ENCODE assay signal across 9 cellular contexts in genomic region chr1:153647375-153647714, GRCh38. TPM values are rescaled to one million over a fixed set of nuclear protein-coding genes. Genes with fewer than 3 reads are reported as not detected.
DNase-seq lines count a peak whose midpoint lies in the region; ATAC-seq, FAIRE-seq and TF ChIP-seq lines count a peak whose summit lies in the region.
"Had no signal": no experiment of that assay in that cellular context is flagged by ENCODE, and none has a peak within 500 bp of the region (broad histone marks: within the 10 kb centered on the region; RNA-seq: fewer than 3 reads in every experiment).

No MANE protein-coding gene starts in this region.

- peak overlapping the region; percentile 58 to 89 (median 82) for H3K27ac Mint-ChIP-seq in immature natural killer cell

- no peak overlapping the region for H3K4me3 ChIP-seq in A549

- no peak for TF ChIP-seq EP300 in A549 (IDR thresholded peaks at IDR 0.05)

- FAIRE-seq in A549 (lab: Jason Lieb, UNC) = no peak

- H3K4me1 ChIP-seq in A549 = peaks cover 5% of the 10 kb centered on the region; the same call in 1 of the 3 replicates

- peaks cover 45 to 64% of the 10 kb centered on the region in 2 donors for H3K4me1 Mint-ChIP-seq in immature natural killer cell

- H3K27ac ChIP-seq in A549 = no peak overlapping the region
- peak overlapping the region; percentile 53 for H3K27ac ChIP-seq in RWPE1

- no peak for TF ChIP-seq CTCF in A549 (IDR thresholded peaks at IDR 0.05)
- no peak for TF ChIP-seq CTCF in RWPE1 (conservative IDR thresholded peaks at IDR 0.05; ENCODE audit: low read depth)

- H3K4me3 Mint-ChIP-seq in immature natural killer cell = no peak overlapping the region
- H3K4me3 Mint-ChIP-seq: effector memory CD8-positive, alpha-beta T cell had no signal

- TF ChIP-seq RAD21 in A549 (conservative IDR thresholded peaks at IDR 0.05 in 1 of 2, IDR thresholded peaks at IDR 0.05 in 1 of 2) = no peak

- TF ChIP-seq POLR2A in A549 (IDR thresholded peaks at IDR 0.05; ENCODE audit: low read length) = no peak

- H3K4me2 ChIP-seq in A549 = no peak overlapping the region

- DNase-seq in A549 (ENCODE audit: low read depth in 1 of 2, low spot score in 1 of 2) = peak in 1 of 2 experiments; percentile 12
- DNase-seq in RWPE1 (ENCODE audit: low spot score) = no peak
- no peak for DNase-seq in immature natural killer cell
- DNase-seq in A172 (ENCODE audit: low spot score) = no peak
- DNase-seq in activated CD8-positive, alpha-beta memory T cell treated with anti-CD3 and anti-CD28 coated beads for 24 hours = no peak
- DNase-seq: activated T-cell treated with anti-CD3 and anti-CD28 coated beads, Interleukin-2, amount 50 U/mL, for 48 hours; effector memory CD8-positive, alpha-beta T cell had no signal

- 72% methylated on average over 2 of the region's 2 CpGs for WGBS in A549 (ENCODE audit: missing lambda C conversion rate)

- ATAC-seq in A549 = peak; percentile 19; a peak in 4 of 6 replicates
- ATAC-seq in HG03097 (IDR thresholded peaks at IDR 0.05; ENCODE audit: low FRiP score, unreplicated experiment) = no peak
- ATAC-seq: effector memory CD8-positive, alpha-beta T cell had no signal

- peaks cover 0 to 4% (median 2%) of the 10 kb centered on the region in 3 donors for H3K27me3 Mint-ChIP-seq in immature natural killer cell (ENCODE audit: low read depth in 3 of 3)
- H3K27me3 Mint-ChIP-seq: effector memory CD8-positive, alpha-beta T cell had no signal

- H3K9me3 ChIP-seq in A549 = no peaks in the 10 kb centered on the region

- H3K9me3 Mint-ChIP-seq in immature natural killer cell = no peaks in the 10 kb centered on the region
- H3K9me3 Mint-ChIP-seq: effector memory CD8-positive, alpha-beta T cell had no signal

- H3K36me3 Mint-ChIP-seq in immature natural killer cell = peaks cover 15 to 30% (median 27%) of the 10 kb centered on the region in 3 donors

- POLR2A ChIA-PET in A549 (lab: Yijun Ruan, JAX) = interaction anchor here (0.8 to 5.1 kb wide), 7 partner anchors 9 to 75 kb away, joined by 3 to 48 read pairs (median 4); partner anchors contain the start of genes CHTOP, ILF2 and S100A13
- POLR2A ChIA-PET in RWPE1 (lab: Yijun Ruan, JAX; ENCODE audit: low non-redundant PET) = interaction anchor here (0.6 kb wide), 1 partner anchor 14 kb away, joined by 3 read pairs; the partner anchor contains the start of gene CHTOP

- CTCF ChIA-PET in A549 (lab: Yijun Ruan, JAX) (interaction anchor here (1.0 to 6.3 kb wide), 8 partner anchors 9 to 138 kb away, joined by 3 to 35 read pairs (median 5); partner anchors contain the start of genes CHTOP, S100A1 and S100A13), RWPE1 (lab: Yijun Ruan, JAX) (no interaction called here)

TF ChIP-seq in A549, 52 proteins besides CTCF, POLR2A, EP300 and RAD21:
- TF ChIP-seq POLR2AphosphoS2 (conservative IDR thresholded peaks at IDR 0.05; ENCODE audit: low read length) (peak; percentile 31; the same call in 1 of the 2 replicates), JUN (IDR thresholded peaks at IDR 0.05) (0 out of 5 replicates have a peak, but pooled peaks of 1 of the 2 experiments have one; percentile 27), CEBPB (IDR thresholded peaks at IDR 0.05) (no peak), HDAC2 (IDR thresholded peaks at IDR 0.05) (no peak), HOXB5 (CRISPR knock-in tag; IDR thresholded peaks at IDR 0.05) (0 out of 2 replicates have a peak, but pooled peaks have one; percentile 20), CHD2 (IDR thresholded peaks at IDR 0.05; ENCODE audit: low read length, partially characterized antibody) (peak; percentile 9), TP53 (CRISPR knock-in tag; IDR thresholded peaks at IDR 0.05) (no peak)

RNA-seq across cellular contexts. Expression of gene SNAPIN, which starts 11.2 kb away (rescaled TPM):
- 70.1 and 71.4 TPM in 2 replicates for polyA plus RNA-seq in A549 (2011; rRNA removed)
- polyA plus RNA-seq in A549 (2012; cell fraction: cytosol; rRNA removed) = 48.9 and 54.9 TPM in 2 replicates
- 20.5 and 29.9 TPM in 2 replicates for polyA plus RNA-seq in A549 (2012; cell fraction: nucleus; rRNA removed)
- polyA plus RNA-seq in A549 (2017; fragmentation: RNase III; extraction: RNeasy Plus Mini Kit Qiagen cat#74134 plus additional on column Dnase treatment) = 46.6 to 52.6 TPM (median 50.5 TPM) in 3 replicates
- polyA minus RNA-seq in A549 (2011; rRNA and poly(A)+ RNA removed) = 26.3 and 27.6 TPM in 2 replicates
- 100 to 1,000 TPM in 1 of 3 donors, 10 to 100 TPM in 2; 95.8 to 106 (median 96.0) TPM for polyA plus RNA-seq in immature natural killer cell
- total RNA-seq in A172 (2014; rRNA removed; shearing (Covaris generic)) = 150 and 158 TPM in 2 replicates

RNA-seq across cellular contexts. Expression of gene CHTOP, which starts 13.5 kb away (rescaled TPM):
- polyA plus RNA-seq in A549 (2011; rRNA removed) = 81.6 and 98.1 TPM in 2 replicates
- polyA plus RNA-seq in A549 (2012; cell fraction: cytosol; rRNA removed) = 59.1 and 75.5 TPM in 2 replicates
- 64.3 and 83.5 TPM in 2 replicates for polyA plus RNA-seq in A549 (2012; cell fraction: nucleus; rRNA removed)
- 76.1 to 87.8 TPM (median 79.2 TPM) in 3 replicates for polyA plus RNA-seq in A549 (2017; fragmentation: RNase III; extraction: RNeasy Plus Mini Kit Qiagen cat#74134 plus additional on column Dnase treatment)
- 45.5 and 48.5 TPM in 2 replicates for polyA minus RNA-seq in A549 (2011; rRNA and poly(A)+ RNA removed)
- 10 to 100 TPM; 37.5 to 70.8 (median 63.1) TPM for polyA plus RNA-seq in immature natural killer cell
- 49.0 and 60.8 TPM in 2 replicates for total RNA-seq in A172 (2014; rRNA removed; shearing (Covaris generic))

RNA-seq across cellular contexts. Expression of gene S100A1, which starts 19.1 kb away (rescaled TPM):
- 0.52 and 0.59 TPM in 2 replicates for polyA plus RNA-seq in A549 (2011; rRNA removed)
- polyA plus RNA-seq in A549 (2012; cell fraction: cytosol; rRNA removed) = 1.1 and 1.4 TPM in 2 replicates
- 0.22 and 0.41 TPM in 2 replicates for polyA plus RNA-seq in A549 (2012; cell fraction: nucleus; rRNA removed)
- 0.67 to 0.97 TPM (median 0.88 TPM) in 3 replicates for polyA plus RNA-seq in A549 (2017; fragmentation: RNase III; extraction: RNeasy Plus Mini Kit Qiagen cat#74134 plus additional on column Dnase treatment)
- polyA minus RNA-seq in A549 (2011; rRNA and poly(A)+ RNA removed) = not detected in 2 replicates
- polyA plus RNA-seq in immature natural killer cell = not detected
- 0.46 and 2.8 TPM in 2 replicates for total RNA-seq in A172 (2014; rRNA removed; shearing (Covaris generic))
- total RNA-seq: HT1080 had no signal

RNA-seq across cellular contexts. Expression of gene S100A13, which starts 20.0 kb away (rescaled TPM):
- 98.9 and 113 TPM in 2 replicates for polyA plus RNA-seq in A549 (2011; rRNA removed)
- 133 and 151 TPM in 2 replicates for polyA plus RNA-seq in A549 (2012; cell fraction: cytosol; rRNA removed)
- polyA plus RNA-seq in A549 (2012; cell fraction: nucleus; rRNA removed) = 59.8 and 69.0 TPM in 2 replicates
- 107 to 146 TPM (median 129 TPM) in 3 replicates for polyA plus RNA-seq in A549 (2017; fragmentation: RNase III; extraction: RNeasy Plus Mini Kit Qiagen cat#74134 plus additional on column Dnase treatment)
- polyA minus RNA-seq in A549 (2011; rRNA and poly(A)+ RNA removed) = 31.6 and 46.7 TPM in 2 replicates
- polyA plus RNA-seq in immature natural killer cell = 1 to 10 TPM; 1.5 to 9.7 (median 3.7) TPM
- total RNA-seq in A172 (2014; rRNA removed; shearing (Covaris generic)) = 116 and 160 TPM in 2 replicates

RNA-seq across cellular contexts. Expression of gene ILF2, which starts 23.4 kb away (rescaled TPM):
- polyA plus RNA-seq in A549 (2011; rRNA removed) = 285 and 339 TPM in 2 replicates
- 249 and 261 TPM in 2 replicates for polyA plus RNA-seq in A549 (2012; cell fraction: cytosol; rRNA removed)
- polyA plus RNA-seq in A549 (2012; cell fraction: nucleus; rRNA removed) = 135 and 172 TPM in 2 replicates
- polyA plus RNA-seq in A549 (2017; fragmentation: RNase III; extraction: RNeasy Plus Mini Kit Qiagen cat#74134 plus additional on column Dnase treatment) = 245 to 257 TPM (median 249 TPM) in 3 replicates
- polyA minus RNA-seq in A549 (2011; rRNA and poly(A)+ RNA removed) = 222 and 228 TPM in 2 replicates
- 100 to 1,000 TPM; 162 to 221 (median 164) TPM for polyA plus RNA-seq in immature natural killer cell
- 578 and 601 TPM in 2 replicates for total RNA-seq in A172 (2014; rRNA removed; shearing (Covaris generic))
